In genomic region chr3:160049038-160049437, GRCh38 we compare ENCODE assay signal across 14 cellular contexts.
DNase-seq lines count a peak whose midpoint lies in the region; ATAC-seq, FAIRE-seq and TF ChIP-seq lines count a peak whose summit lies in the region.
"Had no signal": no experiment of that assay in that cellular context is flagged by ENCODE, and none has a peak within 500 bp of the region (broad histone marks: within the 10 kb centered on the region; RNA-seq: fewer than 3 reads in every experiment).

No MANE protein-coding gene starts in this region.

- FAIRE-seq in pancreas (lab: Jason Lieb, UNC) (no peak), GM12892 (lab: Jason Lieb, UNC) (no peak)
- FAIRE-seq: GM12878 had no signal

- no peak for DNase-seq in activated T-cell treated with anti-CD3 and anti-CD28 coated beads, Interleukin-2, amount 50 U/mL, for 72 hours
- no peak for DNase-seq in activated T-cell treated with anti-CD3 and anti-CD28 coated beads, Interleukin-2, amount 50 U/mL, for 24 hours
- no peak for DNase-seq in chondrocyte (ENCODE audit: low spot score)
- no peak for DNase-seq in pancreas
- no peak for DNase-seq in GM12892 (ENCODE audit: insufficient read length)
- no peak for DNase-seq in activated CD8-positive, alpha-beta memory T cell treated with anti-CD3 and anti-CD28 coated beads, Interleukin-2, amount 50 U/mL, for 48 hours
- DNase-seq: ACHN; C1 segment of cervical spinal cord; CD4-positive, alpha-beta memory T cell; DMS79; H7 had no signal

- H3K9me3 Mint-ChIP-seq in activated T-cell treated with anti-CD3 and anti-CD28 coated beads, Interleukin-2, amount 50 U/mL, for 72 hours: no peaks in the 10 kb centered on the region
- no peaks in the 10 kb centered on the region for H3K9me3 Mint-ChIP-seq in activated T-cell treated with anti-CD3 and anti-CD28 coated beads, Interleukin-2, amount 50 U/mL, for 24 hours
- H3K9me3 Mint-ChIP-seq in chondrocyte (ENCODE audit: low read depth): no peaks in the 10 kb centered on the region

- no peaks in the 10 kb centered on the region for H3K4me1 ChIP-seq in pancreas

- TF ChIP-seq CTCF in chondrocyte (IDR thresholded peaks at IDR 0.05) (no peak), pancreas (IDR thresholded peaks at IDR 0.05) (no peak)

- intact Hi-C loops in pancreas (cut with DNase I): no loop called here

- 38 to 44% methylated on average over 2 of the region's 2 CpGs for WGBS in pancreas, 2 donors

- H3K9me3 ChIP-seq in pancreas: no peaks in the 10 kb centered on the region

- peak overlapping the region; percentile 33 for H3K27ac Mint-ChIP-seq in activated T-cell treated with anti-CD3 and anti-CD28 coated beads, Interleukin-2, amount 50 U/mL, for 72 hours
- no peak overlapping the region for H3K27ac Mint-ChIP-seq in activated T-cell treated with anti-CD3 and anti-CD28 coated beads, Interleukin-2, amount 50 U/mL, for 24 hours
- H3K27ac Mint-ChIP-seq in chondrocyte (ENCODE audit: unreplicated experiment): peak overlapping the region; percentile 36
- H3K27ac Mint-ChIP-seq: CD4-positive, alpha-beta memory T cell; GM23338 had no signal

- no peaks in the 10 kb centered on the region for H3K36me3 ChIP-seq in pancreas

- H3K27ac ChIP-seq in pancreas: no peak overlapping the region

- no peak overlapping the region for H3K4me3 Mint-ChIP-seq in activated T-cell treated with anti-CD3 and anti-CD28 coated beads, Interleukin-2, amount 50 U/mL, for 72 hours
- H3K4me3 Mint-ChIP-seq in activated T-cell treated with anti-CD3 and anti-CD28 coated beads, Interleukin-2, amount 50 U/mL, for 24 hours: no peak overlapping the region
- no peak overlapping the region for H3K4me3 Mint-ChIP-seq in chondrocyte (ENCODE audit: unreplicated experiment)
- H3K4me3 Mint-ChIP-seq: CD4-positive, alpha-beta memory T cell; GM23338 had no signal

- no peak for TF ChIP-seq POLR2A in GM12892 (IDR thresholded peaks at IDR 0.05; ENCODE audit: low read depth, low read length)

- H3K27me3 Mint-ChIP-seq in activated T-cell treated with anti-CD3 and anti-CD28 coated beads, Interleukin-2, amount 50 U/mL, for 72 hours (ENCODE audit: low read depth): no peaks in the 10 kb centered on the region
- peaks cover 8% of the 10 kb centered on the region for H3K27me3 Mint-ChIP-seq in activated T-cell treated with anti-CD3 and anti-CD28 coated beads, Interleukin-2, amount 50 U/mL, for 24 hours
- H3K27me3 Mint-ChIP-seq in chondrocyte (ENCODE audit: low read depth): no peaks in the 10 kb centered on the region

- no peak overlapping the region for H3K4me3 ChIP-seq in pancreas
- H3K4me3 ChIP-seq: GM12878, GM23338 had no signal

- ATAC-seq in activated T-cell treated with anti-CD3 and anti-CD28 coated beads, Interleukin-2, amount 50 U/mL, for 72 hours (replicated peaks in 1 of 2): no peak
- ATAC-seq in pancreas (peak; percentile 25 to 75 (median 58)), HG02970 (IDR thresholded peaks at IDR 0.05; ENCODE audit: low FRiP score, unreplicated experiment) (no peak)
- ATAC-seq: GM12878, GM23338 had no signal

- no peaks in the 10 kb centered on the region for H3K27me3 ChIP-seq in pancreas

- H3K36me3 Mint-ChIP-seq in activated T-cell treated with anti-CD3 and anti-CD28 coated beads, Interleukin-2, amount 50 U/mL, for 72 hours (ENCODE audit: insufficient read depth in 2 of 2): no peaks in the 10 kb centered on the region
- no peaks in the 10 kb centered on the region for H3K36me3 Mint-ChIP-seq in activated T-cell treated with anti-CD3 and anti-CD28 coated beads, Interleukin-2, amount 50 U/mL, for 24 hours (ENCODE audit: low read depth)
- no peaks in the 10 kb centered on the region for H3K36me3 Mint-ChIP-seq in chondrocyte (ENCODE audit: low read depth)
- H3K36me3 Mint-ChIP-seq: CD4-positive, alpha-beta memory T cell had no signal

- no peaks in the 10 kb centered on the region for H3K4me1 Mint-ChIP-seq in activated T-cell treated with anti-CD3 and anti-CD28 coated beads, Interleukin-2, amount 50 U/mL, for 72 hours (ENCODE audit: low read depth)
- H3K4me1 Mint-ChIP-seq in activated T-cell treated with anti-CD3 and anti-CD28 coated beads, Interleukin-2, amount 50 U/mL, for 24 hours (ENCODE audit: low read depth): no peaks in the 10 kb centered on the region
- H3K4me1 Mint-ChIP-seq in chondrocyte (ENCODE audit: low read depth): peaks cover 18% of the 10 kb centered on the region
- H3K4me1 Mint-ChIP-seq: GM23338 had no signal

Comparison
In these comparisons a context has a peak if more than half of its experiments do, and no peak if none do; other contexts are left out.
1. ATAC-seq: peak in pancreas (4 of 4); none in activated T-cell treated with anti-CD3 and anti-CD28 coated beads, Interleukin-2, amount 50 U/mL, for 72 hours (0 of 2) and HG02970 (single experiment).